Comparison of ENCODE assay signal across 8 cellular contexts in the genomic region with DNA sequence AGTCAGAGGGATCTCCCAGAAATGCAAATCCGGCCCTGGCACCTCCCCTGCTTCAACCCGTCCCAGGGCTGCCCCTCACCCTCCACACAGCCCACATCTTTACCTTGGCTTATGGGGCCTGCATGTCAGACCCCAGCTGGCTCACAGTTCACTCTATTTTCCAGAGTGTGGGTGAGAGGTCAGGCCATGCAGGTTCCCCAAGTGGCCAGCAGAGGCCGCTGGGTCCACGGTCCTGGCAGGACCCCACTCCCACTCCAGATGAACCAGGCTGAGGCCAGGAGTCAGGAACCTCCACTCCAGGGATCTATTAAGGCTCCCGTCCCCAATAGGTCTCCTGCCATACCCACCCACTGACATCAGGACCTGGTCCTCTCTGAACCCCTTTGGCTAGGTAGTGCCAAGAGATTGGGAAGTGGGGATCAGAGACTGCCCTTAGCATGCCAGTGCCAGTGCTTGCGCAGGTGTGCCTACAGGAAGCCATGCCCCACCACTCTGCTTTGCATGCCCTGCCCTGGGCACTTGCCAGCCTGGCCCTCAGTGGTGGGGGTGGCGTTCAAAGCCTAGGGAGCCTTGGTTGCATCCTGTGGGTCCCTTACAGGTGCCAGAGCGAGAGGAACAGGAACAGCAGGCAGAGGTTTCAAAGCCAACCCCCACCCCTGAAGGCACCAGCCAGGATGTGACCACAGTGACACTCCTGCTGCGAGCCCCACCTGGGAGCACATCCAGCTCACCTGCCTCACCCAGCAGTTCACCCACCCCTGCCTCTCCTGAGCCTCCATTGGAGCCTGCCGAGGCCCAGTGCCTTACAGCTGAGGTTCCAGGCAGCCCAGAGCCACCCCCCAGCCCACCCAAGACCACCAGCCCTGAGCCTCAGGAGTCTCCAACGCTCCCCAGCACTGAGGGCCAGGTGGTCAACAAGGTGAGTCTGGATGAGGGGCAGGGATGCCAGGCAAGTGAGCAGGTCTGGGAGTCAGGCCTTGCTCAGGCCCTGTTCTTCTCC. TPM values are rescaled to one million over a fixed set of nuclear protein-coding genes. Genes with fewer than 3 reads are reported as not detected.
DNase-seq lines count a peak whose midpoint lies in the region; ATAC-seq, FAIRE-seq and TF ChIP-seq lines count a peak whose summit lies in the region.

No MANE protein-coding gene starts in this region.

- H3K36me3 Mint-ChIP-seq in activated CD4-positive, alpha-beta T cell treated with anti-CD3 and anti-CD28 coated beads for 36 hours (ENCODE audit: low read depth), result peaks cover 2% of the 10 kb centered on the region

- H3K4me3 ChIP-seq in GM12878 (no peak overlapping the region), keratinocyte (ENCODE audit: control insufficient read depth in 2 of 3, extremely low read depth in 1 of 3, insufficient read depth in 2 of 3, low read depth in 1 of 3, low read length in 3 of 3) (no peak overlapping the region), thoracic aorta (no peak overlapping the region)

- in situ Hi-C loops in GM12878 (cut with MboI), result no loop called here

- H3K4me1 Mint-ChIP-seq in activated CD4-positive, alpha-beta T cell treated with anti-CD3 and anti-CD28 coated beads for 36 hours, result peaks cover 1% of the 10 kb centered on the region

- H2AFZ ChIP-seq in GM12878 (ENCODE audit: control insufficient read depth, low read depth, low read length) (peak overlapping the region; percentile 17; the same call in 1 of the 2 replicates), keratinocyte (ENCODE audit: control insufficient read depth, low read length) (no peak overlapping the region)

- 18% methylated on average over 11 of the region's 11 CpGs for WGBS in GM12878 (ENCODE audit: insufficient coverage, insufficient replicate concordance, low lambda C conversion rate, missing lambda C conversion rate)

- SMC1A ChIA-PET in GM12878 (lab: Charles Lee; ENCODE audit: uncharacterized antibody, unreplicated experiment), result no interaction called here

- H3K36me3 ChIP-seq in GM12878 (ENCODE audit: control insufficient read depth in 2 of 2, insufficient read depth in 2 of 2, low read length in 1 of 2) (peaks cover 0 to 10% of the 10 kb centered on the region in 2 experiments; a peak in 2 of 4 replicates), keratinocyte (ENCODE audit: control insufficient read depth in 2 of 2, extremely low read depth in 1 of 2, insufficient read depth in 2 of 2, low read length in 2 of 2) (peaks cover 62 to 80% of the 10 kb centered on the region in 2 experiments), thoracic aorta (peaks cover 64% of the 10 kb centered on the region)

- no peaks in the 10 kb centered on the region for H3K9me3 Mint-ChIP-seq in activated CD4-positive, alpha-beta T cell treated with anti-CD3 and anti-CD28 coated beads for 36 hours (ENCODE audit: low read depth)

- no peak for TF ChIP-seq POLR2A in GM12878 (IDR thresholded peaks at IDR 0.05; ENCODE audit: low read depth, low read length)

- FAIRE-seq in GM12878 (lab: Jason Lieb, UNC) (no peak), keratinocyte (lab: Jason Lieb, UNC) (no peak)

- POLR2A ChIA-PET in activated CD4-positive, alpha-beta T cell treated with anti-CD3 and anti-CD28 coated beads for 36 hours (lab: Charles Lee), result no interaction called here
- POLR2A ChIA-PET in GM12878 (lab: Charles Lee), result no interaction called here

- H3K27me3 ChIP-seq in GM12878 (replicated peaks in 1 of 2; ENCODE audit: control insufficient read depth in 2 of 2, insufficient read depth in 2 of 2, low read length in 1 of 2) (no peaks in the 10 kb centered on the region), keratinocyte (ENCODE audit: control insufficient read depth, extremely low read depth, insufficient read depth, low read length) (no peaks in the 10 kb centered on the region), thoracic aorta (replicated peaks; ENCODE audit: insufficient read depth) (no peaks in the 10 kb centered on the region)

- TF ChIP-seq EP300 in GM12878 (IDR thresholded peaks at IDR 0.05; ENCODE audit: borderline replicate concordance in 1 of 2, control insufficient read depth in 1 of 2, low read depth in 2 of 2, low read length in 2 of 2), result no peak

- BruUV-seq in GM12878 (replicated peaks; lab: Mats Ljungman, UMichigan), result no TSS peak

- no peak overlapping the region for H3K4me3 Mint-ChIP-seq in activated CD4-positive, alpha-beta T cell treated with anti-CD3 and anti-CD28 coated beads for 36 hours

- H3K4me2 ChIP-seq in GM12878 (ENCODE audit: control insufficient read depth, insufficient read depth), result no peak overlapping the region
- H3K4me2 ChIP-seq in keratinocyte (ENCODE audit: control insufficient read depth, extremely low read depth, insufficient read depth, low read depth, low read length), result no peak overlapping the region

- H3K27ac ChIP-seq in GM12878 (ENCODE audit: control insufficient read depth, insufficient read depth), result no peak overlapping the region
- no peak overlapping the region for H3K27ac ChIP-seq in keratinocyte (ENCODE audit: control insufficient read depth, insufficient read depth, low read length)
- H3K27ac ChIP-seq in thoracic aorta, result peak overlapping the region; percentile 78 to 88

- no peaks in the 10 kb centered on the region for H3K9me1 ChIP-seq in keratinocyte (ENCODE audit: control insufficient read depth, extremely low read depth, insufficient read depth, low read length)

- no peak for ATAC-seq in activated CD4-positive, alpha-beta T cell treated with anti-CD3 and anti-CD28 coated beads for 36 hours
- ATAC-seq in GM12878, result peak; percentile 15; the same call in 1 of the 3 replicates
- ATAC-seq in thoracic aorta (ENCODE audit: insufficient number of reproducible peaks, low FRiP score, low read depth), result no peak
- ATAC-seq in HG02798 (IDR thresholded peaks at IDR 0.05; ENCODE audit: poor library complexity, unreplicated experiment), result no peak
- ATAC-seq in HG03457 (IDR thresholded peaks at IDR 0.05; ENCODE audit: unreplicated experiment), result no peak

- intact Hi-C loops in activated CD4-positive, alpha-beta T cell treated with anti-CD3 and anti-CD28 coated beads for 36 hours (cut with DNase I, micrococcal nuclease), result loop anchor here (1.0 to 10.0 kb wide), 6 partner anchors 60 to 1205 kb away; partner anchors contain the start of gene MTMR3 (in 1 of the 2)
- intact Hi-C loops in GM12878 (cut with micrococcal nuclease; ENCODE audit: unreplicated experiment), result loop anchor here (1.0 to 10.0 kb wide), 5 partner anchors 60 to 455 kb away; partner anchors contain the start of genes PIK3IP1 and SLC35E4

- RAD21 ChIA-PET in GM12878 (lab: Charles Lee; ENCODE audit: unreplicated experiment), result interaction anchor here (1.1 kb wide), 1 partner anchor 141 kb away, joined by 3 read pairs; no protein-coding TSS in a partner anchor

- no peaks in the 10 kb centered on the region for H4K20me1 ChIP-seq in GM12878 (ENCODE audit: control insufficient read depth, insufficient read depth)
- H4K20me1 ChIP-seq in keratinocyte (ENCODE audit: control insufficient read depth, extremely low read depth, insufficient read depth, low read length), result peaks cover 39% of the 10 kb centered on the region

- DNase-seq in activated CD4-positive, alpha-beta T cell treated with anti-CD3 and anti-CD28 coated beads for 36 hours, result peak; percentile 60
- no peak for DNase-seq in activated CD4-positive, alpha-beta T cell treated with anti-CD3 and anti-CD28 coated beads for 1 hour
- DNase-seq in NCI-H1105 treated with DMSO at 0.1 percent for 48 hours (lab: John Stamatoyannopoulos, UW), result peak; percentile 8
- DNase-seq in GM12878 (ENCODE audit: low read depth, low spot score), result no peak
- DNase-seq in keratinocyte (ENCODE audit: low read depth, low spot score), result no peak
- DNase-seq in thoracic aorta (ENCODE audit: low spot score), result no peak

- TF ChIP-seq RAD21 in GM12878 (IDR thresholded peaks at IDR 0.05; ENCODE audit: insufficient read depth, low read depth, low read length), result peak; percentile 69

- no peak overlapping the region for H3K27ac Mint-ChIP-seq in activated CD4-positive, alpha-beta T cell treated with anti-CD3 and anti-CD28 coated beads for 36 hours

- H3K9ac ChIP-seq in GM12878 (ENCODE audit: control insufficient read depth, insufficient read depth, low read length) (no peak overlapping the region), keratinocyte (ENCODE audit: control insufficient read depth, extremely low read depth, insufficient read depth, low read length) (no peak overlapping the region)

- no peaks in the 10 kb centered on the region for H3K27me3 Mint-ChIP-seq in activated CD4-positive, alpha-beta T cell treated with anti-CD3 and anti-CD28 coated beads for 36 hours

- H3K9me3 ChIP-seq in GM12878 (replicated peaks; ENCODE audit: control insufficient read depth, insufficient read depth, low read length), result no peaks in the 10 kb centered on the region
- no peaks in the 10 kb centered on the region for H3K9me3 ChIP-seq in keratinocyte (ENCODE audit: control insufficient read depth, low read depth, low read length)
- H3K9me3 ChIP-seq in thoracic aorta, result no peaks in the 10 kb centered on the region

- dilution Hi-C loops in keratinocyte (cut with MboI; ENCODE audit: extremely low pct_ligation_motif_present, low sequenced_read_pairs), result no loop called here

- H3K79me2 ChIP-seq in GM12878 (ENCODE audit: control insufficient read depth, insufficient read depth, low read length), result peaks cover 2% of the 10 kb centered on the region
- H3K79me2 ChIP-seq in keratinocyte (ENCODE audit: control insufficient read depth, insufficient read depth, low read length), result peaks cover 71% of the 10 kb centered on the region

- TF ChIP-seq CTCF in GM12878 (IDR thresholded peaks at IDR 0.05 in 2 of 3, conservative IDR thresholded peaks at IDR 0.05 in 1 of 3; ENCODE audit: control insufficient read depth in 2 of 3, extremely low read depth in 1 of 3, insufficient read depth in 1 of 3, low read depth in 3 of 3, low read length in 3 of 3), result peak; percentile 81 to 89 (median 87)
- TF ChIP-seq CTCF in keratinocyte (optimal IDR thresholded peaks at IDR 0.05 in 1 of 3, IDR thresholded peaks at IDR 0.05 in 1 of 3, conservative IDR thresholded peaks at IDR 0.05 in 1 of 3; ENCODE audit: extremely low read depth in 1 of 3, insufficient read depth in 2 of 3, low read length in 3 of 3), result peak; percentile 59 to 78 (median 67)
- TF ChIP-seq CTCF in thoracic aorta (IDR thresholded peaks at IDR 0.05), result peak; percentile 91

- peaks cover 3% of the 10 kb centered on the region for H3K4me1 ChIP-seq in GM12878 (ENCODE audit: control insufficient read depth, insufficient read depth, low read length)
- H3K4me1 ChIP-seq in keratinocyte (ENCODE audit: control insufficient read depth, extremely low read depth, insufficient read depth, low read length), result peaks cover 22% of the 10 kb centered on the region
- H3K4me1 ChIP-seq in thoracic aorta (ENCODE audit: control insufficient read depth in 1 of 2, low read depth in 2 of 2), result peaks cover 31 to 90% of the 10 kb centered on the region in 2 donors

- CTCF ChIA-PET in activated CD4-positive, alpha-beta T cell treated with anti-CD3 and anti-CD28 coated beads for 36 hours (lab: Charles Lee), result interaction anchor here (1.0 kb wide), 1 partner anchor 144 kb away, joined by 3 read pairs; no protein-coding TSS in a partner anchor
- CTCF ChIA-PET in GM12878 (lab: Yijun Ruan, JAX), result interaction anchor here (0.6 to 1.7 kb wide), 5 partner anchors 170 to 494 kb away, joined by 3 to 5 read pairs (median 4); no protein-coding TSS in a partner anchor

RNA-seq across cellular contexts. Expression of gene SMTN, which starts 8.3 kb away (rescaled TPM):
- total RNA-seq in activated CD4-positive, alpha-beta T cell treated with anti-CD3 and anti-CD28 coated beads for 36 hours, result 10 to 100 TPM; 40.1 to 45.8 TPM
- 15.6 and 17.7 TPM in 2 replicates for total RNA-seq in GM12878 (2013; cell fraction: nucleolus; rRNA removed)
- total RNA-seq in GM12878 (2014; rRNA removed) (7.7 and 10.2 TPM in 2 replicates), GM12878 (2014; rRNA removed; fragmentation: Illumina TruSeq; extraction: Trizol) (2.1 and 3.7 TPM in 2 replicates), GM12878 (2021) (19.8 and 21.9 TPM in 2 replicates), thoracic aorta (100 to 1,000 TPM; 632 to 946 TPM)
- 4.3 TPM for polyA plus RNA-seq in GM12878 (2011; ENCODE audit: low read depth)
- polyA plus RNA-seq in GM12878 (2011; rRNA removed) (3.2 and 4.7 TPM in 2 replicates), GM12878 (2014; fragmentation: Illumina TruSeq; extraction: Trizol) (1.7 and 3.0 TPM in 2 replicates), GM12878 (2014; fragmentation: Nextera tagmentation; extraction: Ambion mirVana) (1 to 10 TPM in 1 of 2 experiments, under 1 TPM in 1; 0.92 to 2.6 TPM), GM12878 (2014; rRNA removed) (4.9 and 8.2 TPM in 2 replicates), GM12878 (2016; fragmentation: Nextera tagmentation; extraction: Ambion mirVana) (10 to 100 TPM; 16.4 to 20.9 TPM), keratinocyte (51.1 to 131 TPM (median 61.2 TPM) in 3 replicates)
- 7.2 TPM in 2 replicates for polyA plus RNA-seq in GM12878 (2011; cell fraction: cytosol; rRNA removed)
- polyA plus RNA-seq in GM12878 (2011; cell fraction: nucleus; rRNA removed), result 35.7 and 50.1 TPM in 2 replicates
- polyA plus RNA-seq in GM12878 (2012), result 8.1 and 9.6 TPM in 2 replicates
- 4.6 and 7.0 TPM in 2 replicates for polyA minus RNA-seq in GM12878 (2011; rRNA and poly(A)+ RNA removed)
- 3.4 and 6.3 TPM in 2 replicates for polyA minus RNA-seq in GM12878 (2011; cell fraction: cytosol; rRNA and poly(A)+ RNA removed)
- 20.2 and 25.1 TPM in 2 replicates for polyA minus RNA-seq in GM12878 (2011; cell fraction: nucleus; rRNA and poly(A)+ RNA removed)
- 94.1 TPM for polyA plus RNA-seq in keratinocyte (2011; ENCODE audit: low read depth)
- polyA plus RNA-seq in keratinocyte (2011; cell fraction: cytosol; rRNA removed), result 39.0 and 77.5 TPM in 2 replicates
- polyA plus RNA-seq in keratinocyte (2011; cell fraction: nucleus; rRNA removed), result 212 and 218 TPM in 2 replicates
- 49.4 and 178 TPM in 2 replicates for polyA plus RNA-seq in keratinocyte (2012; ENCODE audit: low replicate concordance)
- 49.3 to 251 TPM (median 55.2 TPM) in 3 replicates for polyA minus RNA-seq in keratinocyte
- polyA minus RNA-seq in keratinocyte (2011; cell fraction: cytosol; rRNA and poly(A)+ RNA removed), result 145 TPM
- polyA minus RNA-seq in keratinocyte (2011; cell fraction: nucleus; rRNA and poly(A)+ RNA removed), result 134 and 142 TPM in 2 replicates

RNA-seq across cellular contexts. Expression of gene SELENOM, which starts 18.0 kb away (rescaled TPM):
- total RNA-seq in activated CD4-positive, alpha-beta T cell treated with anti-CD3 and anti-CD28 coated beads for 36 hours, result 10 to 100 TPM in 1 of 2 experiments, 1 to 10 TPM in 1; 8.8 to 12.2 TPM
- total RNA-seq in GM12878 (2013; cell fraction: nucleolus; rRNA removed), result 1.2 TPM in 2 replicates
- total RNA-seq in GM12878 (2014; rRNA removed) (2.3 and 3.3 TPM in 2 replicates), GM12878 (2014; rRNA removed; fragmentation: Illumina TruSeq; extraction: Trizol) (1.3 and 1.7 TPM in 2 replicates), GM12878 (2021) (2.2 and 2.8 TPM in 2 replicates), thoracic aorta (1,000 to 10,000 TPM in 1 of 2 donors, 100 to 1,000 TPM in 1; 453 to 1,695 TPM)
- polyA plus RNA-seq in GM12878 (2011; ENCODE audit: low read depth), result 3.1 TPM
- polyA plus RNA-seq in GM12878 (2011; rRNA removed) (0.78 and 1.2 TPM in 2 replicates), GM12878 (2014; fragmentation: Illumina TruSeq; extraction: Trizol) (0.24 and 0.93 TPM in 2 replicates), GM12878 (2014; fragmentation: Nextera tagmentation; extraction: Ambion mirVana) (1 to 10 TPM in 1 of 2 experiments, under 1 TPM in 1; 0.80 to 1.3 TPM), GM12878 (2014; rRNA removed) (5.6 and 8.3 TPM in 2 replicates), GM12878 (2016; fragmentation: Nextera tagmentation; extraction: Ambion mirVana) (1 to 10 TPM; 3.8 to 5.2 TPM), keratinocyte (9.1 to 27.7 TPM (median 16.3 TPM) in 3 replicates)
- 4.0 and 4.2 TPM in 2 replicates for polyA plus RNA-seq in GM12878 (2011; cell fraction: cytosol; rRNA removed)
- polyA plus RNA-seq in GM12878 (2011; cell fraction: nucleus; rRNA removed), result 2.2 and 3.1 TPM in 2 replicates
- polyA plus RNA-seq in GM12878 (2012), result 7.1 and 7.2 TPM in 2 replicates
- 0.88 TPM in 1 of 2 replicates, not detected in the other for polyA minus RNA-seq in GM12878 (2011; rRNA and poly(A)+ RNA removed)
- polyA minus RNA-seq in GM12878 (2011; cell fraction: cytosol; rRNA and poly(A)+ RNA removed), result 1.3 TPM in 1 of 2 replicates, not detected in the other
- 1.3 and 2.3 TPM in 2 replicates for polyA minus RNA-seq in GM12878 (2011; cell fraction: nucleus; rRNA and poly(A)+ RNA removed)
- polyA plus RNA-seq in keratinocyte (2011; ENCODE audit: low read depth), result 2.0 TPM
- 15.6 and 62.0 TPM in 2 replicates for polyA plus RNA-seq in keratinocyte (2011; cell fraction: cytosol; rRNA removed)
- polyA plus RNA-seq in keratinocyte (2011; cell fraction: nucleus; rRNA removed), result 21.0 and 31.3 TPM in 2 replicates
- 20.2 and 23.6 TPM in 2 replicates for polyA plus RNA-seq in keratinocyte (2012; ENCODE audit: low replicate concordance)
- polyA minus RNA-seq in keratinocyte, result 2.7 to 13.0 TPM (median 4.8 TPM) in 3 replicates
- 29.4 TPM for polyA minus RNA-seq in keratinocyte (2011; cell fraction: cytosol; rRNA and poly(A)+ RNA removed)
- 9.5 and 10.3 TPM in 2 replicates for polyA minus RNA-seq in keratinocyte (2011; cell fraction: nucleus; rRNA and poly(A)+ RNA removed)

RNA-seq across cellular contexts. Expression of gene INPP5J, which starts 33.4 kb away (rescaled TPM):
- total RNA-seq in activated CD4-positive, alpha-beta T cell treated with anti-CD3 and anti-CD28 coated beads for 36 hours, result under 1 TPM; 0.11 to 0.23 TPM
- total RNA-seq in GM12878 (2013; cell fraction: nucleolus; rRNA removed), result not detected in 2 replicates
- total RNA-seq in GM12878 (2014; rRNA removed) (1.7 TPM in 2 replicates), GM12878 (2014; rRNA removed; fragmentation: Illumina TruSeq; extraction: Trizol) (1.2 and 1.3 TPM in 2 replicates), GM12878 (2021) (1.9 and 2.6 TPM in 2 replicates), thoracic aorta (1 to 10 TPM; 2.3 to 4.1 TPM)
- polyA plus RNA-seq in GM12878 (2011; ENCODE audit: low read depth), result not detected
- polyA plus RNA-seq in GM12878 (2011; rRNA removed) (0.07 and 0.26 TPM in 2 replicates), GM12878 (2014; fragmentation: Illumina TruSeq; extraction: Trizol) (0.44 and 1.7 TPM in 2 replicates), GM12878 (2014; fragmentation: Nextera tagmentation; extraction: Ambion mirVana) (under 1 TPM in 1 of 2 experiments, not detected in 1; 0.18 TPM), GM12878 (2014; rRNA removed) (2.2 and 2.8 TPM in 2 replicates), GM12878 (2016; fragmentation: Nextera tagmentation; extraction: Ambion mirVana) (1 to 10 TPM; 1.1 to 1.5 TPM), keratinocyte (0.14 to 0.26 TPM (median 0.22 TPM) in 3 replicates)
- 0.28 and 0.43 TPM in 2 replicates for polyA plus RNA-seq in GM12878 (2011; cell fraction: cytosol; rRNA removed)
- polyA plus RNA-seq in GM12878 (2011; cell fraction: nucleus; rRNA removed), result 0.23 and 0.42 TPM in 2 replicates
- polyA plus RNA-seq in GM12878 (2012), result 0.30 and 0.55 TPM in 2 replicates
- 0.15 and 0.26 TPM in 2 replicates for polyA minus RNA-seq in GM12878 (2011; rRNA and poly(A)+ RNA removed)
- not detected in 2 replicates for polyA minus RNA-seq in GM12878 (2011; cell fraction: cytosol; rRNA and poly(A)+ RNA removed)
- not detected in 2 replicates for polyA minus RNA-seq in GM12878 (2011; cell fraction: nucleus; rRNA and poly(A)+ RNA removed)
- 0.56 TPM for polyA plus RNA-seq in keratinocyte (2011; ENCODE audit: low read depth)
- polyA plus RNA-seq in keratinocyte (2011; cell fraction: cytosol; rRNA removed), result 0.09 and 0.27 TPM in 2 replicates
- 0.69 and 0.95 TPM in 2 replicates for polyA plus RNA-seq in keratinocyte (2011; cell fraction: nucleus; rRNA removed)
- polyA plus RNA-seq in keratinocyte (2012; ENCODE audit: low replicate concordance), result 0.46 and 0.72 TPM in 2 replicates
- polyA minus RNA-seq in keratinocyte, result 0.33 to 1.8 TPM in 2 of 3 replicates, not detected in the other
- not detected for polyA minus RNA-seq in keratinocyte (2011; cell fraction: cytosol; rRNA and poly(A)+ RNA removed)
- polyA minus RNA-seq in keratinocyte (2011; cell fraction: nucleus; rRNA and poly(A)+ RNA removed), result 0.32 TPM in 1 of 2 replicates, not detected in the other

RNA-seq across cellular contexts. Expression of gene PLA2G3, which starts 50.9 kb away (rescaled TPM):
- total RNA-seq in activated CD4-positive, alpha-beta T cell treated with anti-CD3 and anti-CD28 coated beads for 36 hours, result not detected
- total RNA-seq in GM12878 (2013; cell fraction: nucleolus; rRNA removed), result not detected in 2 replicates
- total RNA-seq in GM12878 (2014; rRNA removed), result not detected in 2 replicates
- total RNA-seq in GM12878 (2014; rRNA removed; fragmentation: Illumina TruSeq; extraction: Trizol), result not detected in 2 replicates
- total RNA-seq in GM12878 (2021), result not detected in 2 replicates
- not detected for polyA plus RNA-seq in GM12878 (2011; ENCODE audit: low read depth)
- 0.04 TPM in 1 of 2 replicates, not detected in the other for polyA plus RNA-seq in GM12878 (2011; rRNA removed)
- 0.01 and 0.05 TPM in 2 replicates for polyA plus RNA-seq in GM12878 (2011; cell fraction: cytosol; rRNA removed)
- polyA plus RNA-seq in GM12878 (2011; cell fraction: nucleus; rRNA removed), result 0.09 TPM in 1 of 2 replicates, not detected in the other
- not detected in 2 replicates for polyA plus RNA-seq in GM12878 (2012)
- polyA plus RNA-seq in GM12878 (2014; fragmentation: Illumina TruSeq; extraction: Trizol), result not detected in 2 replicates
- not detected for polyA plus RNA-seq in GM12878 (2014; fragmentation: Nextera tagmentation; extraction: Ambion mirVana)
- not detected in 2 replicates for polyA plus RNA-seq in GM12878 (2014; rRNA removed)
- not detected for polyA plus RNA-seq in GM12878 (2016; fragmentation: Nextera tagmentation; extraction: Ambion mirVana)
- polyA minus RNA-seq in GM12878 (2011; rRNA and poly(A)+ RNA removed), result not detected in 2 replicates
- polyA minus RNA-seq in GM12878 (2011; cell fraction: cytosol; rRNA and poly(A)+ RNA removed), result not detected in 2 replicates
- polyA minus RNA-seq in GM12878 (2011; cell fraction: nucleus; rRNA and poly(A)+ RNA removed), result not detected in 2 replicates
- 0.37 to 0.39 TPM (median 0.38 TPM) in 3 replicates for polyA plus RNA-seq in keratinocyte
- polyA plus RNA-seq in keratinocyte (2011; ENCODE audit: low read depth), result 0.70 TPM
- polyA plus RNA-seq in keratinocyte (2011; cell fraction: cytosol; rRNA removed), result 0.11 and 0.12 TPM in 2 replicates
- polyA plus RNA-seq in keratinocyte (2011; cell fraction: nucleus; rRNA removed), result 0.34 and 0.53 TPM in 2 replicates
- polyA plus RNA-seq in keratinocyte (2012; ENCODE audit: low replicate concordance), result 0.44 and 2.1 TPM in 2 replicates
- 0.46 to 0.59 TPM in 2 of 3 replicates, not detected in the other for polyA minus RNA-seq in keratinocyte
- polyA minus RNA-seq in keratinocyte (2011; cell fraction: cytosol; rRNA and poly(A)+ RNA removed), result not detected
- polyA minus RNA-seq in keratinocyte (2011; cell fraction: nucleus; rRNA and poly(A)+ RNA removed), result 0.21 TPM in 1 of 2 replicates, not detected in the other
- total RNA-seq in thoracic aorta, result not detected

Comparison
In these comparisons a context has a peak if more than half of its experiments do, and no peak if none do; other contexts are left out.
1. DNase-seq: peak in activated CD4-positive, alpha-beta T cell treated with anti-CD3 and anti-CD28 coated beads for 36 hours (single experiment) and NCI-H1105 treated with DMSO at 0.1 percent for 48 hours (single experiment); none in activated CD4-positive, alpha-beta T cell treated with anti-CD3 and anti-CD28 coated beads for 1 hour (single experiment), GM12878 (single experiment), keratinocyte (single experiment) and thoracic aorta (single experiment).
2. H3K27ac ChIP-seq: peak in thoracic aorta (2 of 2); none in GM12878 (single experiment) and keratinocyte (single experiment).
3. RNA of gene SMTN, which starts 8.3 kb away (total RNA-seq): 632 to 946 TPM in thoracic aorta; 40.1 to 45.8 TPM in activated CD4-positive, alpha-beta T cell treated with anti-CD3 and anti-CD28 coated beads for 36 hours and 2.1 to 21.9 TPM in GM12878; every median in the first group is over 10 times any median in the second.
4. RNA of gene SELENOM, which starts 18.0 kb away (total RNA-seq): 453 to 1,695 TPM in thoracic aorta; 8.8 to 12.2 TPM in activated CD4-positive, alpha-beta T cell treated with anti-CD3 and anti-CD28 coated beads for 36 hours and 1.2 to 3.3 TPM in GM12878; every median in the first group is over 10 times any median in the second.
5. Peak in every context shown above with its lines, with median percentiles within 50 percentile points of each other: CTCF ChIP-seq.